20 cellular contexts compared by ENCODE assay signal in genomic region chr3:174097686-174098085, GRCh38.
"Had no signal": no experiment of that assay in that cellular context is flagged by ENCODE, and none has a peak within 500 bp of the region (broad histone marks: within the 10 kb centered on the region; RNA-seq: fewer than 3 reads in every experiment).

No MANE protein-coding gene starts in this region.

- H3K4me3 ChIP-seq: heart left ventricle, lung, prostate gland, stomach, thoracic aorta, transverse colon had no signal

- H3K27me3 ChIP-seq: heart left ventricle, stomach, transverse colon had no signal

- DNase-seq: dermis blood vessel endothelial cell; endodermal cell; foreskin melanocyte; heart left ventricle; hippocampal formation; left colon; left ventricle myocardium superior; mesenchymal stem cell; midbrain; retina; stimulated activated CD4-positive, alpha-beta T cell treated with anti-CD3 and anti-CD28 coated beads, Interleukin-2, amount 100 ng/mL, for 24 hours; stimulated activated CD4-positive, alpha-beta T cell treated with anti-CD3 and anti-CD28 coated beads, Interleukin-4, amount 100 ng/mL, for 4 hours; stimulated activated naive B cell treated with anti-CD40 and anti-IgM and Interleukin-4, amounts not matched to agents 10 μg/mL and 1 μg/mL and 100 μg/mL, for 72 hours; stomach; substantia nigra; transverse colon had no signal

- H3K36me3 ChIP-seq: heart left ventricle, prostate gland, stomach, thoracic aorta, transverse colon had no signal

- H3K27ac ChIP-seq: heart left ventricle, parathyroid adenoma, prostate gland, stomach, thoracic aorta, transverse colon had no signal

- H3K9me3 ChIP-seq: heart left ventricle, prostate gland, stomach, thoracic aorta, transverse colon had no signal
